Comparison of ENCODE assay signal across 20 cellular contexts in the genomic region with DNA sequence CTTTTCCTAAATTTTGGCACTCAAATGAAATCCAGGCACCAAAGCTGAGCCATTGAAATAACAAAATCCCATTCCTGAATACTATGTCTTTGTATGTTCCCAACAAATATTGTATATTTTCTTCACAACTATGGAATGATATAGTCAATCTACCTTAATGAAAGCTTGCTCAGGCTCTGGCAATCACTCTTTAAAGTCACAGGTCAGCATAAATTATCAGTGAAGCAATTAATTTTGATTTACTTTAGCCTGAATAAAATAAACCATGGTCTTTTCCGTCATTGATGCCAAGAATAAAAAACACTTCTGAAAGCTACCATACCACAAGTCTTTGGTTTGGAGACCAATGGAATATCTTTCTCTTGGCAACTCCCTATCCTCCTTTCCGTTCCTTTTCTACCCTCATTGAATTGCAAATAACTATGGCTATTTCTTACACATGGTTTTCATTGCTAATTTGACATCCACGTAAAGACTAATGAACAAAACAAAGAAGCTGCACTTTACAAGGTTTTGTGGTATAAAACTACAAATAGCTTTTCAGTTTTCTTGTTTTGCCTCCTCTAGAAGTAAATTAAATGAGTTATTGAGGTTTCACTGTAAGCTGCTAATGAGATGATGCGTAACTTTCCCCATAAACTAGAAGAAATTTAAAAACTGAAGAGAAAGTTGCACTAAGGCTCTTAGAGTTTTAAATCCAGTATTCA.
DNase-seq lines count a peak whose midpoint lies in the region; ATAC-seq, FAIRE-seq and TF ChIP-seq lines count a peak whose summit lies in the region.
"Had no signal": no experiment of that assay in that cellular context is flagged by ENCODE, and none has a peak within 500 bp of the region (broad histone marks: within the 10 kb centered on the region; RNA-seq: fewer than 3 reads in every experiment).

No MANE protein-coding gene starts in this region.

- no peak overlapping the region for H2BK5ac ChIP-seq in H9 (ENCODE audit: insufficient read length, low read length)

- FAIRE-seq in A204.1 (lab: Jason Lieb, UNC), result peak; percentile 21

- H2BK120ac ChIP-seq in H9 (ENCODE audit: low read depth, low read length, poor library complexity, severe bottlenecking), result no peak overlapping the region

- no peak overlapping the region for H3K14ac ChIP-seq in H9 (ENCODE audit: insufficient read depth, low read length)

- no peak overlapping the region for H2BK12ac ChIP-seq in H9 (ENCODE audit: insufficient read length, low read depth, low read length)

- 0 out of 2 replicates have a peak, but pooled peaks cover 2% of the 10 kb centered on the region for H3K79me2 ChIP-seq in H9 (ENCODE audit: insufficient read depth, low read length)

- no peak overlapping the region for H4K5ac ChIP-seq in H9 (ENCODE audit: insufficient read length, low read depth, low read length)

- H3K27ac Mint-ChIP-seq in H9, result peak overlapping the region; percentile 85 to 89 (median 86); a peak in 4 of 7 replicates
- H3K27ac Mint-ChIP-seq: CD8-positive, alpha-beta T cell had no signal

- no peak overlapping the region for H2AFZ ChIP-seq in H9 (ENCODE audit: low read length)

- H3K4ac ChIP-seq in H9 (ENCODE audit: low read depth, low read length), result no peak overlapping the region

- H3K27ac ChIP-seq in H9 (ENCODE audit: insufficient read length, low read depth, low read length) (no peak overlapping the region), iPS-20b (ENCODE audit: low read length) (no peak overlapping the region), foreskin keratinocyte (no peak overlapping the region)
- H3K27ac ChIP-seq: KMS-11, RWPE1 had no signal

- no peak overlapping the region for H3T11ph ChIP-seq in H9 (ENCODE audit: low read length)

- H2BK20ac ChIP-seq in H9 (ENCODE audit: low read depth, low read length, poor library complexity, severe bottlenecking), result no peak overlapping the region

- peaks cover 22% of the 10 kb centered on the region; the same call in 1 of the 2 replicates for H3K4me1 ChIP-seq in H9 (ENCODE audit: insufficient read depth, low read length)
- H3K4me1 ChIP-seq in iPS-20b (ENCODE audit: insufficient read depth, low read length), result peaks cover 37% of the 10 kb centered on the region
- no peaks in the 10 kb centered on the region for H3K4me1 ChIP-seq in foreskin keratinocyte

- H4K91ac ChIP-seq in H9 (ENCODE audit: insufficient read length, low read depth, low read length), result no peak overlapping the region

- H3K27me3 Mint-ChIP-seq in H9 (ENCODE audit: low read depth), result no peaks in the 10 kb centered on the region

- H3K9me3 Mint-ChIP-seq in H9, result no peaks in the 10 kb centered on the region
- H3K9me3 Mint-ChIP-seq: CD8-positive, alpha-beta T cell had no signal

- H3K36me3 ChIP-seq in iPS-20b (ENCODE audit: insufficient read depth, low read depth, low read length), result no peaks in the 10 kb centered on the region

- peaks cover 57 to 64% of the 10 kb centered on the region in 2 experiments for H3K4me1 Mint-ChIP-seq in H9

- no peaks in the 10 kb centered on the region for H3K79me1 ChIP-seq in H9 (ENCODE audit: insufficient read depth, low read depth, low read length, poor library complexity, severe bottlenecking)

- H2BK15ac ChIP-seq in H9 (ENCODE audit: low read depth, low read length), result no peak overlapping the region

- no peaks in the 10 kb centered on the region for H4K20me1 ChIP-seq in H9 (ENCODE audit: control insufficient read depth, insufficient read depth, insufficient read length)

- H3K23me2 ChIP-seq in H9 (ENCODE audit: insufficient read length, low read depth, low read length, poor library complexity, severe bottlenecking), result no peaks in the 10 kb centered on the region

- H3K4me3 ChIP-seq in astrocyte of the cerebellum (ENCODE audit: low read depth, low read length) (no peak overlapping the region), iPS-20b (ENCODE audit: low read length) (peak overlapping the region; percentile 28; the same call in 1 of the 2 replicates)

- TF ChIP-seq CTCF in H9 (conservative IDR thresholded peaks at IDR 0.05) (no peak), astrocyte of the cerebellum (IDR thresholded peaks at IDR 0.05; ENCODE audit: low read depth, low read length, missing control alignments) (no peak), foreskin keratinocyte (conservative IDR thresholded peaks at IDR 0.05) (no peak)

- H3K23ac ChIP-seq in H9 (ENCODE audit: insufficient read length, low read depth, low read length), result no peak overlapping the region

- no peak overlapping the region for H2AK5ac ChIP-seq in H9 (ENCODE audit: insufficient read length, low read length)

- no peak overlapping the region for H3K18ac ChIP-seq in H9 (ENCODE audit: insufficient read length, low read depth, low read length)

- H3K9ac ChIP-seq in H9 (ENCODE audit: extremely low read depth, insufficient read length, low read length) (no peak overlapping the region), iPS-20b (ENCODE audit: low read depth, low read length) (no peak overlapping the region)
- H3K9ac ChIP-seq: KMS-11 had no signal

- H3K36me3 Mint-ChIP-seq in H9 (ENCODE audit: insufficient read depth in 1 of 3, low read depth in 3 of 3), result no peaks in the 10 kb centered on the region
- H3K36me3 Mint-ChIP-seq: CD8-positive, alpha-beta T cell had no signal

- in situ Hi-C loops in astrocyte of the cerebellum (cut with HindIII; ENCODE audit: low sequenced_read_pairs), result no loop called here

- DNase-seq in H9 (no peak), astrocyte of the cerebellum (ENCODE audit: low read depth) (peak; percentile 29), NCI-H2107 (lab: John Stamatoyannopoulos, UW) (no peak), NCI-H1092 (lab: John Stamatoyannopoulos, UW) (no peak), foreskin keratinocyte (no peak)
- DNase-seq: Calu3; CD8-positive, alpha-beta T cell; HCEC 1CT; MV-4-11; NCI-H187; NCI-H2227 treated with DMSO at 0.1 percent for 48 hours; NCI-H524; NCI-H82; PC-3; SIG-M5 had no signal

- ATAC-seq in HG03521 (IDR thresholded peaks at IDR 0.05; ENCODE audit: unreplicated experiment) (no peak), foreskin keratinocyte (no peak)
- ATAC-seq: CD8-positive, alpha-beta T cell; PC-3 had no signal

- no CpG with 5 or more reads among the region's 4 CpGs for WGBS in H9 (ENCODE audit: extremely low coverage, insufficient read length, low lambda C conversion rate)

- no peak overlapping the region for H3K56ac ChIP-seq in H9 (ENCODE audit: insufficient read length, low read depth, low read length)

- H4K8ac ChIP-seq in H9 (replicated peaks; ENCODE audit: insufficient read length, low read depth, low read length), result no peak overlapping the region

- H3K27me3 ChIP-seq in H9 (ENCODE audit: insufficient read depth, low read length), result no peaks in the 10 kb centered on the region
- H3K27me3 ChIP-seq in iPS-20b (ENCODE audit: insufficient read depth, low read length), result no peaks in the 10 kb centered on the region
- H3K27me3 ChIP-seq in foreskin keratinocyte, result no peaks in the 10 kb centered on the region

- no peak overlapping the region for H3K4me3 Mint-ChIP-seq in H9
- H3K4me3 Mint-ChIP-seq: CD8-positive, alpha-beta T cell had no signal

- no peaks in the 10 kb centered on the region for H3K9me3 ChIP-seq in H9 (ENCODE audit: control insufficient read depth, low read depth, low read length)
- H3K9me3 ChIP-seq in iPS-20b (ENCODE audit: insufficient read depth, low read depth, low read length), result no peaks in the 10 kb centered on the region

- H3K4me2 ChIP-seq in H9 (ENCODE audit: insufficient read depth, insufficient read length, low read length), result peak overlapping the region; percentile 8
- H3K4me2 ChIP-seq: KMS-11 had no signal
